Comparison of ENCODE assay signal across 1 cellular context in the genomic region with DNA sequence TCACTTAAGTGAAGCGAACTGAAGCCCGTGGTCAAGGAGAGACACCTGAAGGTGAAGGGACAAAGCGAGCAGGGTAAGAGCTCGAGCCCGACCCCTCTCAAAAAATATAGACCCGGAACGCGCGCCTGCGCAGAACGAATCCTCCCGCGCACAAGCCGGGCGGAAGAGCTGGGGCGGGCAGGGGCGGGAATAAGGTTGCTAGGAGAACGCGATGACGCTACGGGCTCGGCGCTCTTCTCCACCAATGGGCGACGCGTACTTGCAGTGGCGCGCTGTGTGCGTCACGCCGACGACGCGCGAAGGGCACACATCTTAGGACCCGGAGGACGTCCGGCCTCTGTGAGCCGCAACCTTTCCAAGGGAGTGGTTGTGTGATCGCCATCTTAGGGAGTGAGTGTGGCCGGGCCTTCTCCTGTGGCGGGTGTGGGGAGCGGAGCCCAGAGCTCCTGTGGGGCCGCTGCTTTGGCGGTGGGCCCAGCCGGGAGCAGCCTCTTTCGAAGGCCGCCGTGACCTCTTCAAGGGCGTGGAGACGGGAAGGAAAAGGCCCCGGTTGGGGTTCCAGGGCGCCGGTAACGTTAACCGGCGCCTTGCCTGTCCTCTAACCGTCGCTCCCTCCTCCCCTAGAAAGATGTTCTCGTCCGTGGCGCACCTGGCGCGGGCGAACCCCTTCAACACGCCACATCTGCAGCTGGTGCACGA.
TF ChIP-seq lines count a peak whose summit lies in the region.

A gene (plus strand): TSS at position 336 of the 699 bp plus-strand sequence. CDS start 293 bp downstream, at position 629.

TF ChIP-seq in HepG2, 621 proteins besides CTCF, POLR2A, EP300 and RAD21 (continued from another document and continues in another):
- TF ChIP-seq GABPA (IDR thresholded peaks at IDR 0.05; ENCODE audit: low read depth, low read length): peak; percentile 60
- TF ChIP-seq GABPA (CRISPR knock-in tag; IDR thresholded peaks at IDR 0.05; ENCODE audit: low read depth): peak; percentile 85
- peak; percentile 40; the same call in 1 of the 2 replicates for TF ChIP-seq RXRA (CRISPR knock-in tag; IDR thresholded peaks at IDR 0.05)
- peak; percentile 9; the same call in 1 of the 2 replicates for TF ChIP-seq ZNF7 (CRISPR knock-in tag; IDR thresholded peaks at IDR 0.05)
- TF ChIP-seq CREB1 (IDR thresholded peaks at IDR 0.05): peak; percentile 98
- peak; percentile 98 for TF ChIP-seq CREB1 (CRISPR knock-in tag; IDR thresholded peaks at IDR 0.05)
- TF ChIP-seq ZNF263 (CRISPR knock-in tag; IDR thresholded peaks at IDR 0.05): peak; percentile 78
- TF ChIP-seq MXI1 (IDR thresholded peaks at IDR 0.05; ENCODE audit: borderline replicate concordance, low read depth, low read length): peak; percentile 65; the same call in 2 of the 3 replicates
- TF ChIP-seq, protein P1, sequence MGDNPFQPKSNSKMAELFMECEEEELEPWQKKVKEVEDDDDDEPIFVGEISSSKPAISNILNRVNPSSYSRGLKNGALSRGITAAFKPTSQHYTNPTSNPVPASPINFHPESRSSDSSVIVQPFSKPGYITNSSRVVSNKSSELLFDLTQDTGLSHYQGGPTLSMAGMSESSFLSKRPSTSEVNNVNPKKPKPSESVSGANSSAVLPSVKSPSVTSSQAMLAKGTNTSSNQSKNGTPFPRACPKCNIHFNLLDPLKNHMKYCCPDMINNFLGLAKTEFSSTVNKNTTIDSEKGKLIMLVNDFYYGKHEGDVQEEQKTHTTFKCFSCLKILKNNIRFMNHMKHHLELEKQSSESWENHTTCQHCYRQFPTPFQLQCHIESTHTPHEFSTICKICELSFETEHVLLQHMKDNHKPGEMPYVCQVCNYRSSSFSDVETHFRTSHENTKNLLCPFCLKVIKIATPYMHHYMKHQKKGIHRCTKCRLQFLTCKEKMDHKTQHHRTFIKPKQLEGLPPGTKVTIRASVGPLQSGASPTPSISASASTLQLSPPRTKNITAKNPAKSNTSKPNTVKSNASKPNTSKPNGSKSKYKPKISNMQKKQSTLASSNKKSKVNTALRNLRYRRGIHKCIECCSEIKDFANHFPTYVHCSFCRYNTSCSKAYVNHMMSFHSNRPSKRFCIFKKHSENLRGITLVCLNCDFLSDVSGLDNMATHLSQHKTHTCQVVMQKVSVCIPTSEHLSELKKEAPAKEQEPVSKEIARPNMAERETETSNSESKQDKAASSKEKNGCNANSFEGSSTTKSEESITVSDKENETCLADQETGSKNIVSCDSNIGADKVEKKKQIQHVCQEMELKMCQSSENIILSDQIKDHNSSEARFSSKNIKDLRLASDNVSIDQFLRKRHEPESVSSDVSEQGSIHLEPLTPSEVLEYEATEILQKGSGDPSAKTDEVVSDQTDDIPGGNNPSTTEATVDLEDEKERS (CRISPR knock-in tag; IDR thresholded peaks at IDR 0.05): peak; percentile 61; the same call in 1 of the 2 replicates
- TF ChIP-seq REL (CRISPR knock-in tag; conservative IDR thresholded peaks at IDR 0.05): 0 out of 2 replicates have a peak, but pooled peaks have one; percentile 89
- peak; percentile 72 for TF ChIP-seq TARDBP (CRISPR knock-in tag; IDR thresholded peaks at IDR 0.05)
- TF ChIP-seq, protein P2, sequence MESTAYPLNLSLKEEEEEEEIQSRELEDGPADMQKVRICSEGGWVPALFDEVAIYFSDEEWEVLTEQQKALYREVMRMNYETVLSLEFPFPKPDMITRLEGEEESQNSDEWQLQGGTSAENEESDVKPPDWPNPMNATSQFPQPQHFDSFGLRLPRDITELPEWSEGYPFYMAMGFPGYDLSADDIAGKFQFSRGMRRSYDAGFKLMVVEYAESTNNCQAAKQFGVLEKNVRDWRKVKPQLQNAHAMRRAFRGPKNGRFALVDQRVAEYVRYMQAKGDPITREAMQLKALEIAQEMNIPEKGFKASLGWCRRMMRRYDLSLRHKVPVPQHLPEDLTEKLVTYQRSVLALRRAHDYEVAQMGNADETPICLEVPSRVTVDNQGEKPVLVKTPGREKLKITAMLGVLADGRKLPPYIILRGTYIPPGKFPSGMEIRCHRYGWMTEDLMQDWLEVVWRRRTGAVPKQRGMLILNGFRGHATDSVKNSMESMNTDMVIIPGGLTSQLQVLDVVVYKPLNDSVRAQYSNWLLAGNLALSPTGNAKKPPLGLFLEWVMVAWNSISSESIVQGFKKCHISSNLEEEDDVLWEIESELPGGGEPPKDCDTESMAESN (CRISPR knock-in tag; conservative IDR thresholded peaks at IDR 0.05): peak; percentile 55
- peak; percentile 96 for TF ChIP-seq YEATS4 (CRISPR knock-in tag; IDR thresholded peaks at IDR 0.05; ENCODE audit: borderline replicate concordance)
- peak; percentile 72; the same call in 1 of the 2 replicates for TF ChIP-seq NCOA2 (CRISPR knock-in tag; IDR thresholded peaks at IDR 0.05)
- peak; percentile 64; the same call in 1 of the 2 replicates for TF ChIP-seq ZNF614 (CRISPR knock-in tag; IDR thresholded peaks at IDR 0.05; ENCODE audit: borderline replicate concordance)
- TF ChIP-seq RFX1 (IDR thresholded peaks at IDR 0.05): peak; percentile 89
- TF ChIP-seq, protein P3, sequence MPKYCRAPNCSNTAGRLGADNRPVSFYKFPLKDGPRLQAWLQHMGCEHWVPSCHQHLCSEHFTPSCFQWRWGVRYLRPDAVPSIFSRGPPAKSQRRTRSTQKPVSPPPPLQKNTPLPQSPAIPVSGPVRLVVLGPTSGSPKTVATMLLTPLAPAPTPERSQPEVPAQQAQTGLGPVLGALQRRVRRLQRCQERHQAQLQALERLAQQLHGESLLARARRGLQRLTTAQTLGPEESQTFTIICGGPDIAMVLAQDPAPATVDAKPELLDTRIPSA (CRISPR knock-in tag; IDR thresholded peaks at IDR 0.05; ENCODE audit: borderline replicate concordance): peak; percentile 54; the same call in 1 of the 2 replicates
- TF ChIP-seq NFATC3 (CRISPR knock-in tag; IDR thresholded peaks at IDR 0.05): 0 out of 2 replicates have a peak, but pooled peaks have one; percentile 35
- peak; percentile 66; the same call in 1 of the 2 replicates for TF ChIP-seq GTF2F1 (IDR thresholded peaks at IDR 0.05; ENCODE audit: low read length)
- TF ChIP-seq, protein P4, sequence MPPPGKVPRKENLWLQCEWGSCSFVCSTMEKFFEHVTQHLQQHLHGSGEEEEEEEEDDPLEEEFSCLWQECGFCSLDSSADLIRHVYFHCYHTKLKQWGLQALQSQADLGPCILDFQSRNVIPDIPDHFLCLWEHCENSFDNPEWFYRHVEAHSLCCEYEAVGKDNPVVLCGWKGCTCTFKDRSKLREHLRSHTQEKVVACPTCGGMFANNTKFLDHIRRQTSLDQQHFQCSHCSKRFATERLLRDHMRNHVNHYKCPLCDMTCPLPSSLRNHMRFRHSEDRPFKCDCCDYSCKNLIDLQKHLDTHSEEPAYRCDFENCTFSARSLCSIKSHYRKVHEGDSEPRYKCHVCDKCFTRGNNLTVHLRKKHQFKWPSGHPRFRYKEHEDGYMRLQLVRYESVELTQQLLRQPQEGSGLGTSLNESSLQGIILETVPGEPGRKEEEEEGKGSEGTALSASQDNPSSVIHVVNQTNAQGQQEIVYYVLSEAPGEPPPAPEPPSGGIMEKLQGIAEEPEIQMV (CRISPR knock-in tag; IDR thresholded peaks at IDR 0.05; ENCODE audit: low read depth): peak; percentile 68; the same call in 1 of the 2 replicates
- TF ChIP-seq ZNF83 (CRISPR knock-in tag; IDR thresholded peaks at IDR 0.05; ENCODE audit: borderline replicate concordance): no peak
- peak; percentile 80; the same call in 1 of the 2 replicates for TF ChIP-seq BRCA1 (CRISPR knock-in tag; IDR thresholded peaks at IDR 0.05)
- TF ChIP-seq, protein P5, sequence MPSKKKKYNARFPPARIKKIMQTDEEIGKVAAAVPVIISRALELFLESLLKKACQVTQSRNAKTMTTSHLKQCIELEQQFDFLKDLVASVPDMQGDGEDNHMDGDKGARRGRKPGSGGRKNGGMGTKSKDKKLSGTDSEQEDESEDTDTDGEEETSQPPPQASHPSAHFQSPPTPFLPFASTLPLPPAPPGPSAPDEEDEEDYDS (CRISPR knock-in tag; IDR thresholded peaks at IDR 0.05): peak; percentile 98
- TF ChIP-seq MAZ (IDR thresholded peaks at IDR 0.05; ENCODE audit: borderline replicate concordance, low read depth, low read length): no peak
- TF ChIP-seq MAZ (CRISPR knock-in tag; IDR thresholded peaks at IDR 0.05; ENCODE audit: low read depth): peak; percentile 73; the same call in 1 of the 2 replicates
- peak; percentile 58; the same call in 1 of the 2 replicates for TF ChIP-seq ZNF589 (CRISPR knock-in tag; conservative IDR thresholded peaks at IDR 0.05)
- TF ChIP-seq, protein P6, sequence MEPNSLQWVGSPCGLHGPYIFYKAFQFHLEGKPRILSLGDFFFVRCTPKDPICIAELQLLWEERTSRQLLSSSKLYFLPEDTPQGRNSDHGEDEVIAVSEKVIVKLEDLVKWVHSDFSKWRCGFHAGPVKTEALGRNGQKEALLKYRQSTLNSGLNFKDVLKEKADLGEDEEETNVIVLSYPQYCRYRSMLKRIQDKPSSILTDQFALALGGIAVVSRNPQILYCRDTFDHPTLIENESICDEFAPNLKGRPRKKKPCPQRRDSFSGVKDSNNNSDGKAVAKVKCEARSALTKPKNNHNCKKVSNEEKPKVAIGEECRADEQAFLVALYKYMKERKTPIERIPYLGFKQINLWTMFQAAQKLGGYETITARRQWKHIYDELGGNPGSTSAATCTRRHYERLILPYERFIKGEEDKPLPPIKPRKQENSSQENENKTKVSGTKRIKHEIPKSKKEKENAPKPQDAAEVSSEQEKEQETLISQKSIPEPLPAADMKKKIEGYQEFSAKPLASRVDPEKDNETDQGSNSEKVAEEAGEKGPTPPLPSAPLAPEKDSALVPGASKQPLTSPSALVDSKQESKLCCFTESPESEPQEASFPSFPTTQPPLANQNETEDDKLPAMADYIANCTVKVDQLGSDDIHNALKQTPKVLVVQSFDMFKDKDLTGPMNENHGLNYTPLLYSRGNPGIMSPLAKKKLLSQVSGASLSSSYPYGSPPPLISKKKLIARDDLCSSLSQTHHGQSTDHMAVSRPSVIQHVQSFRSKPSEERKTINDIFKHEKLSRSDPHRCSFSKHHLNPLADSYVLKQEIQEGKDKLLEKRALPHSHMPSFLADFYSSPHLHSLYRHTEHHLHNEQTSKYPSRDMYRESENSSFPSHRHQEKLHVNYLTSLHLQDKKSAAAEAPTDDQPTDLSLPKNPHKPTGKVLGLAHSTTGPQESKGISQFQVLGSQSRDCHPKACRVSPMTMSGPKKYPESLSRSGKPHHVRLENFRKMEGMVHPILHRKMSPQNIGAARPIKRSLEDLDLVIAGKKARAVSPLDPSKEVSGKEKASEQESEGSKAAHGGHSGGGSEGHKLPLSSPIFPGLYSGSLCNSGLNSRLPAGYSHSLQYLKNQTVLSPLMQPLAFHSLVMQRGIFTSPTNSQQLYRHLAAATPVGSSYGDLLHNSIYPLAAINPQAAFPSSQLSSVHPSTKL (CRISPR knock-in tag; IDR thresholded peaks at IDR 0.05): peak; percentile 51
- no peak for TF ChIP-seq PLRG1 (conservative IDR thresholded peaks at IDR 0.05)
- TF ChIP-seq, protein P7, sequence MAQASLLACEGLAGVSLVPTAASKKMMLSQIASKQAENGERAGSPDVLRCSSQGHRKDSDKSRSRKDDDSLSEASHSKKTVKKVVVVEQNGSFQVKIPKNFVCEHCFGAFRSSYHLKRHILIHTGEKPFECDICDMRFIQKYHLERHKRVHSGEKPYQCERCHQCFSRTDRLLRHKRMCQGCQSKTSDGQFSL (CRISPR knock-in tag; IDR thresholded peaks at IDR 0.05): 0 out of 2 replicates have a peak, but pooled peaks have one; percentile 4
- no peak for TF ChIP-seq MAFK (conservative IDR thresholded peaks at IDR 0.05 in 1 of 2, IDR thresholded peaks at IDR 0.05 in 1 of 2; ENCODE audit: low read length in 2 of 2)
- TF ChIP-seq, protein P8, sequence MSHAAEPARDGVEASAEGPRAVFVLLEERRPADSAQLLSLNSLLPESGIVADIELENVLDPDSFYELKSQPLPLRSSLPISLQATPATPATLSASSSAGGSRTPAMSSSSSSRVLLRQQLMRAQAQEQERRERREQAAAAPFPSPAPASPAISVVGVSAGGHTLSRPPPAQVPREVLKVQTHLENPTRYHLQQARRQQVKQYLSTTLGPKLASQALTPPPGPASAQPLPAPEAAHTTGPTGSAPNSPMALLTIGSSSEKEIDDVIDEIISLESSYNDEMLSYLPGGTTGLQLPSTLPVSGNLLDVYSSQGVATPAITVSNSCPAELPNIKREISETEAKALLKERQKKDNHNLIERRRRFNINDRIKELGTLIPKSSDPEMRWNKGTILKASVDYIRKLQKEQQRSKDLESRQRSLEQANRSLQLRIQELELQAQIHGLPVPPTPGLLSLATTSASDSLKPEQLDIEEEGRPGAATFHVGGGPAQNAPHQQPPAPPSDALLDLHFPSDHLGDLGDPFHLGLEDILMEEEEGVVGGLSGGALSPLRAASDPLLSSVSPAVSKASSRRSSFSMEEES (CRISPR knock-in tag; IDR thresholded peaks at IDR 0.05): no peak
- 0 out of 2 replicates have a peak, but pooled peaks have one; percentile 26 for TF ChIP-seq BHLHE40 (IDR thresholded peaks at IDR 0.05; ENCODE audit: low read length)
- peak; percentile 83 for TF ChIP-seq ERF (CRISPR knock-in tag; IDR thresholded peaks at IDR 0.05)
- no peak for TF ChIP-seq ZKSCAN8 (CRISPR knock-in tag; IDR thresholded peaks at IDR 0.05; ENCODE audit: borderline replicate concordance)
- TF ChIP-seq YEATS2 (CRISPR knock-in tag; IDR thresholded peaks at IDR 0.05; ENCODE audit: borderline replicate concordance): peak; percentile 96
- TF ChIP-seq, protein P9, sequence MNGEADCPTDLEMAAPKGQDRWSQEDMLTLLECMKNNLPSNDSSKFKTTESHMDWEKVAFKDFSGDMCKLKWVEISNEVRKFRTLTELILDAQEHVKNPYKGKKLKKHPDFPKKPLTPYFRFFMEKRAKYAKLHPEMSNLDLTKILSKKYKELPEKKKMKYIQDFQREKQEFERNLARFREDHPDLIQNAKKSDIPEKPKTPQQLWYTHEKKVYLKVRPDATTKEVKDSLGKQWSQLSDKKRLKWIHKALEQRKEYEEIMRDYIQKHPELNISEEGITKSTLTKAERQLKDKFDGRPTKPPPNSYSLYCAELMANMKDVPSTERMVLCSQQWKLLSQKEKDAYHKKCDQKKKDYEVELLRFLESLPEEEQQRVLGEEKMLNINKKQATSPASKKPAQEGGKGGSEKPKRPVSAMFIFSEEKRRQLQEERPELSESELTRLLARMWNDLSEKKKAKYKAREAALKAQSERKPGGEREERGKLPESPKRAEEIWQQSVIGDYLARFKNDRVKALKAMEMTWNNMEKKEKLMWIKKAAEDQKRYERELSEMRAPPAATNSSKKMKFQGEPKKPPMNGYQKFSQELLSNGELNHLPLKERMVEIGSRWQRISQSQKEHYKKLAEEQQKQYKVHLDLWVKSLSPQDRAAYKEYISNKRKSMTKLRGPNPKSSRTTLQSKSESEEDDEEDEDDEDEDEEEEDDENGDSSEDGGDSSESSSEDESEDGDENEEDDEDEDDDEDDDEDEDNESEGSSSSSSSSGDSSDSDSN (CRISPR knock-in tag; IDR thresholded peaks at IDR 0.05): peak; percentile 69
- peak; percentile 86; the same call in 1 of the 2 replicates for TF ChIP-seq ARNT2 (CRISPR knock-in tag; IDR thresholded peaks at IDR 0.05; ENCODE audit: low read depth)
- peak; percentile 6; the same call in 1 of the 2 replicates for TF ChIP-seq ZNF430 (CRISPR knock-in tag; IDR thresholded peaks at IDR 0.05)
- TF ChIP-seq, protein P10, sequence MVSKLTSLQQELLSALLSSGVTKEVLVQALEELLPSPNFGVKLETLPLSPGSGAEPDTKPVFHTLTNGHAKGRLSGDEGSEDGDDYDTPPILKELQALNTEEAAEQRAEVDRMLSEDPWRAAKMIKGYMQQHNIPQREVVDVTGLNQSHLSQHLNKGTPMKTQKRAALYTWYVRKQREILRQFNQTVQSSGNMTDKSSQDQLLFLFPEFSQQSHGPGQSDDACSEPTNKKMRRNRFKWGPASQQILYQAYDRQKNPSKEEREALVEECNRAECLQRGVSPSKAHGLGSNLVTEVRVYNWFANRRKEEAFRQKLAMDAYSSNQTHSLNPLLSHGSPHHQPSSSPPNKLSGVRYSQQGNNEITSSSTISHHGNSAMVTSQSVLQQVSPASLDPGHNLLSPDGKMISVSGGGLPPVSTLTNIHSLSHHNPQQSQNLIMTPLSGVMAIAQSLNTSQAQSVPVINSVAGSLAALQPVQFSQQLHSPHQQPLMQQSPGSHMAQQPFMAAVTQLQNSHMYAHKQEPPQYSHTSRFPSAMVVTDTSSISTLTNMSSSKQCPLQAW (CRISPR knock-in tag; IDR thresholded peaks at IDR 0.05): peak; percentile 49; the same call in 1 of the 2 replicates
